1 cellular context compared by ENCODE assay signal in the genomic region with DNA sequence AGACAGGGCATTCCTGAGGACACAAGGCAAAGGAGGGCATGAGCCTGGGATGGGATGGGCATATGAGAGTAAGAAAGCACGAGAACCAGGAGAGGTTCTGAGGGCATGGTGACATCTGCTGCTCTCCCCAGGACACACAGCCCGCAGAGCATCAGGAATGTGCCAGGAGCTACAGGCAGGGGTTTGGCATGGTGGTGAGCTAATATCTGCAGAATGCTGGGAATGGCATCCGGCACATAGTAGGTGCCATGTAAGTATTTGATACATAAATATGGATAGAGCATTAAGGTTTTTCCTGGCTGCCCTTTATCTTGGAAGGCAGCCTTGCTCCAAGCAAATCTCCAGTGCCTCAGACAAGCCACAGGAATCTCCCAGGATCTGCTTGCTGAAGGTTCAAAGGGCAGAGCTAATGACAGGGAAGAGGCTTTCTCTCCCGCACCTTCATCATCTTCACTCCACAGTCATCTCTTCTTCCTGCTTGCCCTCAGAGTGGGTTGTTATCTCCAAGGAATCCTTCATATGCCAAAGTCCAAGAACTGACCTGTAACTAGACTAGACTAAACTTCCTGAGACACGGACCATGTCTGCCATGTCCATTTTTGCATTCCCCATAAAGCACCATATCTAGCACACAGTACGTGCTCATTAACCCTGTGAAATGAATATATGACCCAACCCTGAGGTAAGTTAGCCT.
TF ChIP-seq lines count a peak whose summit lies in the region.

No MANE protein-coding gene starts in this region.

TF ChIP-seq in IMR-90, 13 proteins besides CTCF, POLR2A, EP300 and RAD21 (continued from another document):
- TF ChIP-seq ELK1 (IDR thresholded peaks at IDR 0.05; ENCODE audit: borderline replicate concordance, low read depth, low read length) (no peak), RFX5 (IDR thresholded peaks at IDR 0.05; ENCODE audit: low read depth, low read length) (no peak), FOS (IDR thresholded peaks at IDR 0.05; ENCODE audit: low read depth, low read length) (no peak), CHD1 (IDR thresholded peaks at IDR 0.05; ENCODE audit: low read depth, low read length) (no peak), MAFK (IDR thresholded peaks at IDR 0.05; ENCODE audit: low read depth, low read length) (no peak)
TF ChIP-seq in IMR-90: peak in this region for 0.
